In the genomic region with DNA sequence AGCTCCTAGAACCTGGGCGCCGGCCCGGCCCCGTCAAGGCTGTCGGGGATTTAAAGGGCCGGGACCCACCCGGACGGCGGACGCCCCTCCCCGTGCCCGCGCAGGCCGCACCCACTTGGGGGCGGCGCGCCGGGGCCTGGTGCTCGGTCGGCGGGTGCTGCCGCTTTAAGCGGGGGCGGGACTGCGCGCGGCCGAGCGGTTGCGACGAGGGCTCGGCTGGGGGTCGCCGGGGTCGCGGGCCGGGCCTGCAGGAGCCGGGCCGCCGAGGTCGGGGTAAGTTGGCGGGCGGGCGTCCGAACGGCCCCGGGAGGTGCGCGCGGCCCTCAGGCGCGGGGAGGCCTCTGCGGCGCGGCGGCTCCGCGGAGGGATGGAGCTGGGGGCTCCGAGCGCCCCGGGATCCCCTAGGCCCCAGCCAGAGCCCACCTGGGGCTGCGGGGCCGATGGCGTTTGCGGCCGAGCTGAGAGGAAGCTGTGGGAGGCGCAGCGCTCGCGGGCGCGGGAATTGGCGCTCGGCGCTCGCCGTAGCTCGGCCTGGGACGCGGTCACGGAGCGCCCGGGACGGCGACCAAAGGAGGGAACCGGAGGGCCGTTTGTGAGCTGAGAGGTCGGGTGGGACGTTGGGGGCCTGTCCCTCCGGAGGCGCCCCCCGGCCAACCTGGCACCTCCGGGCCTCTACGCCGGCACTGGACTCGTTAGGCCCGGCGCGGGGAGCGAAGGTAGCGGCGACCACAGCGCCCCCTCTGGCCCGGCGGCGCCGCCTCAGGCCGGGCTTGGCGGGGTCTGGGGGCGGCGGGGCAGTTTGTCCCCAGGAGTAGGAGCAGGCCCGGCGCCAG, we compare ENCODE assay signal across 1 cellular context.
TF ChIP-seq lines count a peak whose summit lies in the region.

Gene TRRAP, plus strand, starts transcription at position 168 of the 833 bp plus-strand sequence. CDS start 2,619 bp downstream, outside the sequence.

TF ChIP-seq in GM12878, 131 proteins besides CTCF, POLR2A, EP300 and RAD21 (continued from another document and continues in another):
- TF ChIP-seq ETV6 (conservative IDR thresholded peaks at IDR 0.05 in 1 of 2, IDR thresholded peaks at IDR 0.05 in 1 of 2; ENCODE audit: borderline replicate concordance in 1 of 2, low read depth in 1 of 2) (no peak), TCF7 (IDR thresholded peaks at IDR 0.05; ENCODE audit: borderline replicate concordance) (no peak), EZH2 (IDR thresholded peaks at IDR 0.05; ENCODE audit: borderline replicate concordance, control insufficient read depth, low read depth, low read length) (no peak), KLF5 (IDR thresholded peaks at IDR 0.05; ENCODE audit: partially characterized antibody) (peak; percentile 83), MEF2B (IDR thresholded peaks at IDR 0.05; ENCODE audit: partially characterized antibody, poor library complexity, severe bottlenecking) (peak; percentile 21), CHD4 (IDR thresholded peaks at IDR 0.05) (no peak), PML (IDR thresholded peaks at IDR 0.05; ENCODE audit: low read length) (no peak), NRF1 (conservative IDR thresholded peaks at IDR 0.05; ENCODE audit: low read depth, low read length) (0 out of 2 replicates have a peak, but pooled peaks have one; percentile 17), FOXM1 (IDR thresholded peaks at IDR 0.05; ENCODE audit: low read depth, low read length) (no peak), NBN (IDR thresholded peaks at IDR 0.05) (0 out of 2 replicates have a peak, but pooled peaks have one; percentile 22), E2F8 (IDR thresholded peaks at IDR 0.05; ENCODE audit: low read depth, partially characterized antibody) (no peak), NFYA (IDR thresholded peaks at IDR 0.05; ENCODE audit: borderline replicate concordance, low read depth, low read length) (no peak), ESRRA (IDR thresholded peaks at IDR 0.05; ENCODE audit: low read length) (no peak), MAX (IDR thresholded peaks at IDR 0.05; ENCODE audit: low read depth, low read length) (no peak), ZNF384 (IDR thresholded peaks at IDR 0.05; ENCODE audit: borderline replicate concordance, low read depth, low read length) (no peak), SRF (IDR thresholded peaks at IDR 0.05; ENCODE audit: low read depth in 2 of 2, low read length in 2 of 2) (no peak), ZNF207 (IDR thresholded peaks at IDR 0.05; ENCODE audit: borderline replicate concordance) (peak; percentile 77), RELB (IDR thresholded peaks at IDR 0.05; ENCODE audit: low read depth) (peak; percentile 17; the same call in 1 of the 2 replicates), MTA3 (IDR thresholded peaks at IDR 0.05; ENCODE audit: borderline replicate concordance, low read length) (no peak), HDAC2 (IDR thresholded peaks at IDR 0.05) (no peak), MXI1 (IDR thresholded peaks at IDR 0.05; ENCODE audit: low read depth, low read length) (no peak; the same call in 1 of the 2 replicates), SMAD5 (IDR thresholded peaks at IDR 0.05; ENCODE audit: low read depth) (no peak), HDAC6 (IDR thresholded peaks at IDR 0.05; ENCODE audit: unreplicated experiment) (no peak), CREM (IDR thresholded peaks at IDR 0.05; ENCODE audit: low read depth) (peak; percentile 61), BCL11A (IDR thresholded peaks at IDR 0.05; ENCODE audit: low read depth, low read length) (no peak)
- TF ChIP-seq, protein P1, sequence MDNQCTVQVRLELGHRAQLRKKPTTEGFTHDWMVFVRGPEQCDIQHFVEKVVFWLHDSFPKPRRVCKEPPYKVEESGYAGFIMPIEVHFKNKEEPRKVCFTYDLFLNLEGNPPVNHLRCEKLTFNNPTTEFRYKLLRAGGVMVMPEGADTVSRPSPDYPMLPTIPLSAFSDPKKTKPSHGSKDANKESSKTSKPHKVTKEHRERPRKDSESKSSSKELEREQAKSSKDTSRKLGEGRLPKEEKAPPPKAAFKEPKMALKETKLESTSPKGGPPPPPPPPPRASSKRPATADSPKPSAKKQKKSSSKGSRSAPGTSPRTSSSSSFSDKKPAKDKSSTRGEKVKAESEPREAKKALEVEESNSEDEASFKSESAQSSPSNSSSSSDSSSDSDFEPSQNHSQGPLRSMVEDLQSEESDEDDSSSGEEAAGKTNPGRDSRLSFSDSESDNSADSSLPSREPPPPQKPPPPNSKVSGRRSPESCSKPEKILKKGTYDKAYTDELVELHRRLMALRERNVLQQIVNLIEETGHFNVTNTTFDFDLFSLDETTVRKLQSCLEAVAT (IDR thresholded peaks at IDR 0.05): no peak
- TF ChIP-seq, protein P2, sequence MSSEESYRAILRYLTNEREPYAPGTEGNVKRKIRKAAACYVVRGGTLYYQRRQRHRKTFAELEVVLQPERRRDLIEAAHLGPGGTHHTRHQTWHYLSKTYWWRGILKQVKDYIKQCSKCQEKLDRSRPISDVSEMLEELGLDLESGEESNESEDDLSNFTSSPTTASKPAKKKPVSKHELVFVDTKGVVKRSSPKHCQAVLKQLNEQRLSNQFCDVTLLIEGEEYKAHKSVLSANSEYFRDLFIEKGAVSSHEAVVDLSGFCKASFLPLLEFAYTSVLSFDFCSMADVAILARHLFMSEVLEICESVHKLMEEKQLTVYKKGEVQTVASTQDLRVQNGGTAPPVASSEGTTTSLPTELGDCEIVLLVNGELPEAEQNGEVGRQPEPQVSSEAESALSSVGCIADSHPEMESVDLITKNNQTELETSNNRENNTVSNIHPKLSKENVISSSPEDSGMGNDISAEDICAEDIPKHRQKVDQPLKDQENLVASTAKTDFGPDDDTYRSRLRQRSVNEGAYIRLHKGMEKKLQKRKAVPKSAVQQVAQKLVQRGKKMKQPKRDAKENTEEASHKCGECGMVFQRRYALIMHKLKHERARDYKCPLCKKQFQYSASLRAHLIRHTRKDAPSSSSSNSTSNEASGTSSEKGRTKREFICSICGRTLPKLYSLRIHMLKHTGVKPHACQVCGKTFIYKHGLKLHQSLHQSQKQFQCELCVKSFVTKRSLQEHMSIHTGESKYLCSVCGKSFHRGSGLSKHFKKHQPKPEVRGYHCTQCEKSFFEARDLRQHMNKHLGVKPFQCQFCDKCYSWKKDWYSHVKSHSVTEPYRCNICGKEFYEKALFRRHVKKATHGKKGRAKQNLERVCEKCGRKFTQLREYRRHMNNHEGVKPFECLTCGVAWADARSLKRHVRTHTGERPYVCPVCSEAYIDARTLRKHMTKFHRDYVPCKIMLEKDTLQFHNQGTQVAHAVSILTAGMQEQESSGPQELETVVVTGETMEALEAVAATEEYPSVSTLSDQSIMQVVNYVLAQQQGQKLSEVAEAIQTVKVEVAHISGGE (CRISPR knock-in tag; IDR thresholded peaks at IDR 0.05): no peak
- TF ChIP-seq, protein P3, sequence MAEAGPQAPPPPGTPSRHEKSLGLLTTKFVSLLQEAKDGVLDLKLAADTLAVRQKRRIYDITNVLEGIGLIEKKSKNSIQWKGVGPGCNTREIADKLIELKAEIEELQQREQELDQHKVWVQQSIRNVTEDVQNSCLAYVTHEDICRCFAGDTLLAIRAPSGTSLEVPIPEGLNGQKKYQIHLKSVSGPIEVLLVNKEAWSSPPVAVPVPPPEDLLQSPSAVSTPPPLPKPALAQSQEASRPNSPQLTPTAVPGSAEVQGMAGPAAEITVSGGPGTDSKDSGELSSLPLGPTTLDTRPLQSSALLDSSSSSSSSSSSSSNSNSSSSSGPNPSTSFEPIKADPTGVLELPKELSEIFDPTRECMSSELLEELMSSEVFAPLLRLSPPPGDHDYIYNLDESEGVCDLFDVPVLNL (IDR thresholded peaks at IDR 0.05; ENCODE audit: low read depth, low read length): no peak
- TF ChIP-seq, protein P4, sequence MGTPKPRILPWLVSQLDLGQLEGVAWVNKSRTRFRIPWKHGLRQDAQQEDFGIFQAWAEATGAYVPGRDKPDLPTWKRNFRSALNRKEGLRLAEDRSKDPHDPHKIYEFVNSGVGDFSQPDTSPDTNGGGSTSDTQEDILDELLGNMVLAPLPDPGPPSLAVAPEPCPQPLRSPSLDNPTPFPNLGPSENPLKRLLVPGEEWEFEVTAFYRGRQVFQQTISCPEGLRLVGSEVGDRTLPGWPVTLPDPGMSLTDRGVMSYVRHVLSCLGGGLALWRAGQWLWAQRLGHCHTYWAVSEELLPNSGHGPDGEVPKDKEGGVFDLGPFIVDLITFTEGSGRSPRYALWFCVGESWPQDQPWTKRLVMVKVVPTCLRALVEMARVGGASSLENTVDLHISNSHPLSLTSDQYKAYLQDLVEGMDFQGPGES (IDR thresholded peaks at IDR 0.05): no peak
- TF ChIP-seq, protein P5, sequence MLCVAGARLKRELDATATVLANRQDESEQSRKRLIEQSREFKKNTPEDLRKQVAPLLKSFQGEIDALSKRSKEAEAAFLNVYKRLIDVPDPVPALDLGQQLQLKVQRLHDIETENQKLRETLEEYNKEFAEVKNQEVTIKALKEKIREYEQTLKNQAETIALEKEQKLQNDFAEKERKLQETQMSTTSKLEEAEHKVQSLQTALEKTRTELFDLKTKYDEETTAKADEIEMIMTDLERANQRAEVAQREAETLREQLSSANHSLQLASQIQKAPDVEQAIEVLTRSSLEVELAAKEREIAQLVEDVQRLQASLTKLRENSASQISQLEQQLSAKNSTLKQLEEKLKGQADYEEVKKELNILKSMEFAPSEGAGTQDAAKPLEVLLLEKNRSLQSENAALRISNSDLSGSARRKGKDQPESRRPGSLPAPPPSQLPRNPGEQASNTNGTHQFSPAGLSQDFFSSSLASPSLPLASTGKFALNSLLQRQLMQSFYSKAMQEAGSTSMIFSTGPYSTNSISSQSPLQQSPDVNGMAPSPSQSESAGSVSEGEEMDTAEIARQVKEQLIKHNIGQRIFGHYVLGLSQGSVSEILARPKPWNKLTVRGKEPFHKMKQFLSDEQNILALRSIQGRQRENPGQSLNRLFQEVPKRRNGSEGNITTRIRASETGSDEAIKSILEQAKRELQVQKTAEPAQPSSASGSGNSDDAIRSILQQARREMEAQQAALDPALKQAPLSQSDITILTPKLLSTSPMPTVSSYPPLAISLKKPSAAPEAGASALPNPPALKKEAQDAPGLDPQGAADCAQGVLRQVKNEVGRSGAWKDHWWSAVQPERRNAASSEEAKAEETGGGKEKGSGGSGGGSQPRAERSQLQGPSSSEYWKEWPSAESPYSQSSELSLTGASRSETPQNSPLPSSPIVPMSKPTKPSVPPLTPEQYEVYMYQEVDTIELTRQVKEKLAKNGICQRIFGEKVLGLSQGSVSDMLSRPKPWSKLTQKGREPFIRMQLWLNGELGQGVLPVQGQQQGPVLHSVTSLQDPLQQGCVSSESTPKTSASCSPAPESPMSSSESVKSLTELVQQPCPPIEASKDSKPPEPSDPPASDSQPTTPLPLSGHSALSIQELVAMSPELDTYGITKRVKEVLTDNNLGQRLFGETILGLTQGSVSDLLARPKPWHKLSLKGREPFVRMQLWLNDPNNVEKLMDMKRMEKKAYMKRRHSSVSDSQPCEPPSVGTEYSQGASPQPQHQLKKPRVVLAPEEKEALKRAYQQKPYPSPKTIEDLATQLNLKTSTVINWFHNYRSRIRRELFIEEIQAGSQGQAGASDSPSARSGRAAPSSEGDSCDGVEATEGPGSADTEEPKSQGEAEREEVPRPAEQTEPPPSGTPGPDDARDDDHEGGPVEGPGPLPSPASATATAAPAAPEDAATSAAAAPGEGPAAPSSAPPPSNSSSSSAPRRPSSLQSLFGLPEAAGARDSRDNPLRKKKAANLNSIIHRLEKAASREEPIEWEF (IDR thresholded peaks at IDR 0.05; ENCODE audit: insufficient replicate concordance, low read depth, low read length): no peak
- TF ChIP-seq, protein P6, sequence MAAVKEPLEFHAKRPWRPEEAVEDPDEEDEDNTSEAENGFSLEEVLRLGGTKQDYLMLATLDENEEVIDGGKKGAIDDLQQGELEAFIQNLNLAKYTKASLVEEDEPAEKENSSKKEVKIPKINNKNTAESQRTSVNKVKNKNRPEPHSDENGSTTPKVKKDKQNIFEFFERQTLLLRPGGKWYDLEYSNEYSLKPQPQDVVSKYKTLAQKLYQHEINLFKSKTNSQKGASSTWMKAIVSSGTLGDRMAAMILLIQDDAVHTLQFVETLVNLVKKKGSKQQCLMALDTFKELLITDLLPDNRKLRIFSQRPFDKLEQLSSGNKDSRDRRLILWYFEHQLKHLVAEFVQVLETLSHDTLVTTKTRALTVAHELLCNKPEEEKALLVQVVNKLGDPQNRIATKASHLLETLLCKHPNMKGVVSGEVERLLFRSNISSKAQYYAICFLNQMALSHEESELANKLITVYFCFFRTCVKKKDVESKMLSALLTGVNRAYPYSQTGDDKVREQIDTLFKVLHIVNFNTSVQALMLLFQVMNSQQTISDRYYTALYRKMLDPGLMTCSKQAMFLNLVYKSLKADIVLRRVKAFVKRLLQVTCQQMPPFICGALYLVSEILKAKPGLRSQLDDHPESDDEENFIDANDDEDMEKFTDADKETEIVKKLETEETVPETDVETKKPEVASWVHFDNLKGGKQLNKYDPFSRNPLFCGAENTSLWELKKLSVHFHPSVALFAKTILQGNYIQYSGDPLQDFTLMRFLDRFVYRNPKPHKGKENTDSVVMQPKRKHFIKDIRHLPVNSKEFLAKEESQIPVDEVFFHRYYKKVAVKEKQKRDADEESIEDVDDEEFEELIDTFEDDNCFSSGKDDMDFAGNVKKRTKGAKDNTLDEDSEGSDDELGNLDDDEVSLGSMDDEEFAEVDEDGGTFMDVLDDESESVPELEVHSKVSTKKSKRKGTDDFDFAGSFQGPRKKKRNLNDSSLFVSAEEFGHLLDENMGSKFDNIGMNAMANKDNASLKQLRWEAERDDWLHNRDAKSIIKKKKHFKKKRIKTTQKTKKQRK (IDR thresholded peaks at IDR 0.05; ENCODE audit: low read depth, low read length): no peak
